In the genomic region with DNA sequence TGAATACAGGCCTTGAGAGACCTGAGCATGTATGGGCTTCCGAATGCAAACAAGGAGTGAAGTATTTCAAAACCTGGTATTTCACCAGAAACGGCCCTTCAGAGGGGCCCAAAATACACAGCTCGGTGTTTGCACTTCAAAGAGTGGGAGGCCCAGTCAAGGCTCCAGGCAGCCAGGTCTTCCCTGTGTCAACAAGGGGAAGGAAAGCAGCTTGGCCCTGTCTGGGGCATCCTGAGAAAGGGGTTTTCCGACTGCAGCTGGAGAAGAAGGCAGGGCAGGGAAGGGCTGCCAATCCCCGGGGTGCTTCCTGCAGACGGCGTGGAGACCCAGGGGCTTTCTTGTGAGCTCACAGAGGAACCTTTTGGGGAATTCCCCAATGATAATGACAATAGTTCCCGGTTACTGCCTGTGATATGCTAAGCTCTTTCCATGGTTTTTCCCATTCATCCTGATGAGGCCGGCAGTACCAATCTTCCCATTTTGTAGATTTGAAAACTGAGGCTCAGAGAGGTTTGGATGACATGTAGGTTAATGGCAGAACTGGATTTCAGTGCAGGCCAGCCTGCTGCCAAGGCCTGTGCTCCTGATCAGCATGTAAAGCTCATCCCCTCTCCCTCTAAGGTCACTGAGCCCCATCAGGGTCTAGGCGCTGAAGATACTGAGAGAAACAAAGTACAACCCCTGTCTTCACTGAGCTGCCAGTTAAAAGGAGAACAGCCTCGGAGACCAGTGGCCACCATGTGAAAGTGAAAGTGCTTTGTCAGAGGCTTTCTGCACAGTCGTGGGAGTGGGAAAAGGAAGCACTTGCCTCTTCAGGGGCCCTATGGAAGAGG, we compare ENCODE assay signal across 1 cellular context.
TF ChIP-seq lines count a peak whose summit lies in the region.

No MANE protein-coding gene starts in this region.

TF ChIP-seq in HepG2, 621 proteins besides CTCF, POLR2A, EP300 and RAD21 (continued from another document and continues in another):
- TF ChIP-seq, protein P1, sequence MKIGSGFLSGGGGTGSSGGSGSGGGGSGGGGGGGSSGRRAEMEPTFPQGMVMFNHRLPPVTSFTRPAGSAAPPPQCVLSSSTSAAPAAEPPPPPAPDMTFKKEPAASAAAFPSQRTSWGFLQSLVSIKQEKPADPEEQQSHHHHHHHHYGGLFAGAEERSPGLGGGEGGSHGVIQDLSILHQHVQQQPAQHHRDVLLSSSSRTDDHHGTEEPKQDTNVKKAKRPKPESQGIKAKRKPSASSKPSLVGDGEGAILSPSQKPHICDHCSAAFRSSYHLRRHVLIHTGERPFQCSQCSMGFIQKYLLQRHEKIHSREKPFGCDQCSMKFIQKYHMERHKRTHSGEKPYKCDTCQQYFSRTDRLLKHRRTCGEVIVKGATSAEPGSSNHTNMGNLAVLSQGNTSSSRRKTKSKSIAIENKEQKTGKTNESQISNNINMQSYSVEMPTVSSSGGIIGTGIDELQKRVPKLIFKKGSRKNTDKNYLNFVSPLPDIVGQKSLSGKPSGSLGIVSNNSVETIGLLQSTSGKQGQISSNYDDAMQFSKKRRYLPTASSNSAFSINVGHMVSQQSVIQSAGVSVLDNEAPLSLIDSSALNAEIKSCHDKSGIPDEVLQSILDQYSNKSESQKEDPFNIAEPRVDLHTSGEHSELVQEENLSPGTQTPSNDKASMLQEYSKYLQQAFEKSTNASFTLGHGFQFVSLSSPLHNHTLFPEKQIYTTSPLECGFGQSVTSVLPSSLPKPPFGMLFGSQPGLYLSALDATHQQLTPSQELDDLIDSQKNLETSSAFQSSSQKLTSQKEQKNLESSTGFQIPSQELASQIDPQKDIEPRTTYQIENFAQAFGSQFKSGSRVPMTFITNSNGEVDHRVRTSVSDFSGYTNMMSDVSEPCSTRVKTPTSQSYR (CRISPR knock-in tag; IDR thresholded peaks at IDR 0.05; ENCODE audit: borderline replicate concordance): peak; percentile 90
- TF ChIP-seq, protein P2, sequence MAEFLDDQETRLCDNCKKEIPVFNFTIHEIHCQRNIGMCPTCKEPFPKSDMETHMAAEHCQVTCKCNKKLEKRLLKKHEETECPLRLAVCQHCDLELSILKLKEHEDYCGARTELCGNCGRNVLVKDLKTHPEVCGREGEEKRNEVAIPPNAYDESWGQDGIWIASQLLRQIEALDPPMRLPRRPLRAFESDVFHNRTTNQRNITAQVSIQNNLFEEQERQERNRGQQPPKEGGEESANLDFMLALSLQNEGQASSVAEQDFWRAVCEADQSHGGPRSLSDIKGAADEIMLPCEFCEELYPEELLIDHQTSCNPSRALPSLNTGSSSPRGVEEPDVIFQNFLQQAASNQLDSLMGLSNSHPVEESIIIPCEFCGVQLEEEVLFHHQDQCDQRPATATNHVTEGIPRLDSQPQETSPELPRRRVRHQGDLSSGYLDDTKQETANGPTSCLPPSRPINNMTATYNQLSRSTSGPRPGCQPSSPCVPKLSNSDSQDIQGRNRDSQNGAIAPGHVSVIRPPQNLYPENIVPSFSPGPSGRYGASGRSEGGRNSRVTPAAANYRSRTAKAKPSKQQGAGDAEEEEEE (CRISPR knock-in tag; IDR thresholded peaks at IDR 0.05; ENCODE audit: borderline replicate concordance): no peak
- TF ChIP-seq ZNF160 (CRISPR knock-in tag; IDR thresholded peaks at IDR 0.05) (peak; percentile 89), FOSL2 (CRISPR knock-in tag; IDR thresholded peaks at IDR 0.05) (peak; percentile 90), CHCHD3 (CRISPR knock-in tag; IDR thresholded peaks at IDR 0.05) (0 out of 2 replicates have a peak, but pooled peaks have one; percentile 50), ZNF570 (CRISPR knock-in tag; IDR thresholded peaks at IDR 0.05; ENCODE audit: borderline replicate concordance) (no peak), CHD4 (IDR thresholded peaks at IDR 0.05; ENCODE audit: borderline replicate concordance, low read length) (peak; percentile 83; the same call in 1 of the 2 replicates), DMAP1 (CRISPR knock-in tag; IDR thresholded peaks at IDR 0.05) (no peak), GATAD1 (CRISPR knock-in tag; IDR thresholded peaks at IDR 0.05) (no peak), SOX13 (IDR thresholded peaks at IDR 0.05) (peak; percentile 95), SOX13 (CRISPR knock-in tag; conservative IDR thresholded peaks at IDR 0.05 in 1 of 2, IDR thresholded peaks at IDR 0.05 in 1 of 2) (peak in 1 of 2 experiments; percentile 97; a peak in 2 of 4 replicates), STAT5B (CRISPR knock-in tag; IDR thresholded peaks at IDR 0.05) (peak; percentile 91; the same call in 1 of the 2 replicates), ZNF329 (CRISPR knock-in tag; IDR thresholded peaks at IDR 0.05; ENCODE audit: low read depth) (no peak), NR3C1 (CRISPR knock-in tag; IDR thresholded peaks at IDR 0.05) (no peak), MAZ (IDR thresholded peaks at IDR 0.05; ENCODE audit: borderline replicate concordance, low read depth, low read length) (no peak), MAZ (CRISPR knock-in tag; IDR thresholded peaks at IDR 0.05; ENCODE audit: low read depth) (peak; percentile 77; the same call in 1 of the 2 replicates), FIP1L1 (IDR thresholded peaks at IDR 0.05; ENCODE audit: borderline replicate concordance, insufficient read depth, low read depth, low read length) (no peak), ZNF33B (CRISPR knock-in tag; IDR thresholded peaks at IDR 0.05) (peak; percentile 85; the same call in 1 of the 2 replicates), ZZZ3 (CRISPR knock-in tag; IDR thresholded peaks at IDR 0.05; ENCODE audit: borderline replicate concordance) (no peak), ZNF331 (CRISPR knock-in tag; IDR thresholded peaks at IDR 0.05) (peak; percentile 89), MTF2 (CRISPR knock-in tag; IDR thresholded peaks at IDR 0.05; ENCODE audit: borderline replicate concordance) (0 out of 2 replicates have a peak, but pooled peaks have one; percentile 57), ATF7-NPFF (CRISPR knock-in tag; IDR thresholded peaks at IDR 0.05; ENCODE audit: low read depth) (peak; percentile 76), MYNN (CRISPR knock-in tag; IDR thresholded peaks at IDR 0.05; ENCODE audit: low read depth) (no peak), TBP (CRISPR knock-in tag; IDR thresholded peaks at IDR 0.05) (no peak), ZNF879 (CRISPR knock-in tag; IDR thresholded peaks at IDR 0.05) (no peak), ZNF605 (CRISPR knock-in tag; IDR thresholded peaks at IDR 0.05) (peak; percentile 68; the same call in 1 of the 2 replicates)
- TF ChIP-seq, protein P3, sequence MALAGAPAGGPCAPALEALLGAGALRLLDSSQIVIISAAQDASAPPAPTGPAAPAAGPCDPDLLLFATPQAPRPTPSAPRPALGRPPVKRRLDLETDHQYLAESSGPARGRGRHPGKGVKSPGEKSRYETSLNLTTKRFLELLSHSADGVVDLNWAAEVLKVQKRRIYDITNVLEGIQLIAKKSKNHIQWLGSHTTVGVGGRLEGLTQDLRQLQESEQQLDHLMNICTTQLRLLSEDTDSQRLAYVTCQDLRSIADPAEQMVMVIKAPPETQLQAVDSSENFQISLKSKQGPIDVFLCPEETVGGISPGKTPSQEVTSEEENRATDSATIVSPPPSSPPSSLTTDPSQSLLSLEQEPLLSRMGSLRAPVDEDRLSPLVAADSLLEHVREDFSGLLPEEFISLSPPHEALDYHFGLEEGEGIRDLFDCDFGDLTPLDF (CRISPR knock-in tag; IDR thresholded peaks at IDR 0.05): no peak
- TF ChIP-seq, protein P4, sequence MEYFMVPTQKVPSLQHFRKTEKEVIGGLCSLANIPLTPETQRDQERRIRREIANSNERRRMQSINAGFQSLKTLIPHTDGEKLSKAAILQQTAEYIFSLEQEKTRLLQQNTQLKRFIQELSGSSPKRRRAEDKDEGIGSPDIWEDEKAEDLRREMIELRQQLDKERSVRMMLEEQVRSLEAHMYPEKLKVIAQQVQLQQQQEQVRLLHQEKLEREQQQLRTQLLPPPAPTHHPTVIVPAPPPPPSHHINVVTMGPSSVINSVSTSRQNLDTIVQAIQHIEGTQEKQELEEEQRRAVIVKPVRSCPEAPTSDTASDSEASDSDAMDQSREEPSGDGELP (IDR thresholded peaks at IDR 0.05; ENCODE audit: borderline replicate concordance, low read depth): peak; percentile 79; the same call in 1 of the 2 replicates
- TF ChIP-seq, protein P5, sequence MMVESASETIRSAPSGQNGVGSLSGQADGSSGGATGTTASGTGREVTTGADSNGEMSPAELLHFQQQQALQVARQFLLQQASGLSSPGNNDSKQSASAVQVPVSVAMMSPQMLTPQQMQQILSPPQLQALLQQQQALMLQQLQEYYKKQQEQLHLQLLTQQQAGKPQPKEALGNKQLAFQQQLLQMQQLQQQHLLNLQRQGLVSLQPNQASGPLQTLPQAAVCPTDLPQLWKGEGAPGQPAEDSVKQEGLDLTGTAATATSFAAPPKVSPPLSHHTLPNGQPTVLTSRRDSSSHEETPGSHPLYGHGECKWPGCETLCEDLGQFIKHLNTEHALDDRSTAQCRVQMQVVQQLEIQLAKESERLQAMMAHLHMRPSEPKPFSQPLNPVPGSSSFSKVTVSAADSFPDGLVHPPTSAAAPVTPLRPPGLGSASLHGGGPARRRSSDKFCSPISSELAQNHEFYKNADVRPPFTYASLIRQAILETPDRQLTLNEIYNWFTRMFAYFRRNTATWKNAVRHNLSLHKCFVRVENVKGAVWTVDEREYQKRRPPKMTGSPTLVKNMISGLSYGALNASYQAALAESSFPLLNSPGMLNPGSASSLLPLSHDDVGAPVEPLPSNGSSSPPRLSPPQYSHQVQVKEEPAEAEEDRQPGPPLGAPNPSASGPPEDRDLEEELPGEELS (CRISPR knock-in tag; IDR thresholded peaks at IDR 0.05): peak; percentile 97
- TF ChIP-seq, protein P6, sequence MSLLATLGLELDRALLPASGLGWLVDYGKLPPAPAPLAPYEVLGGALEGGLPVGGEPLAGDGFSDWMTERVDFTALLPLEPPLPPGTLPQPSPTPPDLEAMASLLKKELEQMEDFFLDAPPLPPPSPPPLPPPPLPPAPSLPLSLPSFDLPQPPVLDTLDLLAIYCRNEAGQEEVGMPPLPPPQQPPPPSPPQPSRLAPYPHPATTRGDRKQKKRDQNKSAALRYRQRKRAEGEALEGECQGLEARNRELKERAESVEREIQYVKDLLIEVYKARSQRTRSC (CRISPR knock-in tag; IDR thresholded peaks at IDR 0.05; ENCODE audit: low read depth): no peak
- TF ChIP-seq, protein P7, sequence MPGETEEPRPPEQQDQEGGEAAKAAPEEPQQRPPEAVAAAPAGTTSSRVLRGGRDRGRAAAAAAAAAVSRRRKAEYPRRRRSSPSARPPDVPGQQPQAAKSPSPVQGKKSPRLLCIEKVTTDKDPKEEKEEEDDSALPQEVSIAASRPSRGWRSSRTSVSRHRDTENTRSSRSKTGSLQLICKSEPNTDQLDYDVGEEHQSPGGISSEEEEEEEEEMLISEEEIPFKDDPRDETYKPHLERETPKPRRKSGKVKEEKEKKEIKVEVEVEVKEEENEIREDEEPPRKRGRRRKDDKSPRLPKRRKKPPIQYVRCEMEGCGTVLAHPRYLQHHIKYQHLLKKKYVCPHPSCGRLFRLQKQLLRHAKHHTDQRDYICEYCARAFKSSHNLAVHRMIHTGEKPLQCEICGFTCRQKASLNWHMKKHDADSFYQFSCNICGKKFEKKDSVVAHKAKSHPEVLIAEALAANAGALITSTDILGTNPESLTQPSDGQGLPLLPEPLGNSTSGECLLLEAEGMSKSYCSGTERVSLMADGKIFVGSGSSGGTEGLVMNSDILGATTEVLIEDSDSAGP (CRISPR knock-in tag; IDR thresholded peaks at IDR 0.05; ENCODE audit: borderline replicate concordance): peak; percentile 53
- TF ChIP-seq, protein P8, sequence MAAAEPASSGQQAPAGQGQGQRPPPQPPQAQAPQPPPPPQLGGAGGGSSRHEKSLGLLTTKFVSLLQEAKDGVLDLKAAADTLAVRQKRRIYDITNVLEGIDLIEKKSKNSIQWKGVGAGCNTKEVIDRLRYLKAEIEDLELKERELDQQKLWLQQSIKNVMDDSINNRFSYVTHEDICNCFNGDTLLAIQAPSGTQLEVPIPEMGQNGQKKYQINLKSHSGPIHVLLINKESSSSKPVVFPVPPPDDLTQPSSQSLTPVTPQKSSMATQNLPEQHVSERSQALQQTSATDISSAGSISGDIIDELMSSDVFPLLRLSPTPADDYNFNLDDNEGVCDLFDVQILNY (CRISPR knock-in tag; conservative IDR thresholded peaks at IDR 0.05): no peak
- TF ChIP-seq, protein P9, sequence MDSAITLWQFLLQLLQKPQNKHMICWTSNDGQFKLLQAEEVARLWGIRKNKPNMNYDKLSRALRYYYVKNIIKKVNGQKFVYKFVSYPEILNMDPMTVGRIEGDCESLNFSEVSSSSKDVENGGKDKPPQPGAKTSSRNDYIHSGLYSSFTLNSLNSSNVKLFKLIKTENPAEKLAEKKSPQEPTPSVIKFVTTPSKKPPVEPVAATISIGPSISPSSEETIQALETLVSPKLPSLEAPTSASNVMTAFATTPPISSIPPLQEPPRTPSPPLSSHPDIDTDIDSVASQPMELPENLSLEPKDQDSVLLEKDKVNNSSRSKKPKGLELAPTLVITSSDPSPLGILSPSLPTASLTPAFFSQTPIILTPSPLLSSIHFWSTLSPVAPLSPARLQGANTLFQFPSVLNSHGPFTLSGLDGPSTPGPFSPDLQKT (CRISPR knock-in tag; IDR thresholded peaks at IDR 0.05; ENCODE audit: borderline replicate concordance): no peak
- TF ChIP-seq, protein P10, sequence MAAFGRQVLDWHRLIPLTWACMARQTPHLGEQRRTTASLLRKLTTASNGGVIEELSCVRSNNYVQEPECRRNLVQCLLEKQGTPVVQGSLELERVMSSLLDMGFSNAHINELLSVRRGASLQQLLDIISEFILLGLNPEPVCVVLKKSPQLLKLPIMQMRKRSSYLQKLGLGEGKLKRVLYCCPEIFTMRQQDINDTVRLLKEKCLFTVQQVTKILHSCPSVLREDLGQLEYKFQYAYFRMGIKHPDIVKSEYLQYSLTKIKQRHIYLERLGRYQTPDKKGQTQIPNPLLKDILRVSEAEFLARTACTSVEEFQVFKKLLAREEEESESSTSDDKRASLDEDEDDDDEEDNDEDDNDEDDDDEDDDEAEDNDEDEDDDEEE (CRISPR knock-in tag; IDR thresholded peaks at IDR 0.05): no peak
